Comparison of ENCODE assay signal across 8 cellular contexts in genomic region chr17:75270218-75270965, GRCh38. TPM values are rescaled to one million over a fixed set of nuclear protein-coding genes. Genes with fewer than 3 reads are reported as not detected.
DNase-seq lines count a peak whose midpoint lies in the region; ATAC-seq and TF ChIP-seq lines count a peak whose summit lies in the region.

No MANE protein-coding gene starts in this region.

- intact Hi-C loops in CD4-positive, alpha-beta T cell (cut with DNase I, micrococcal nuclease): loop anchor here (1.0 to 5.0 kb wide), 3 partner anchors 9 to 397 kb away; partner anchors contain the start of genes GGA3 (in 1 of the 2), MRPS7 (in 1 of the 2), RECQL5 (in 1 of the 2) and SAP30BP (in 1 of the 2)

- H3K27ac ChIP-seq in CD4-positive, alpha-beta T cell (ENCODE audit: low read depth, low read length): peak overlapping the region; percentile 88
- H3K27ac ChIP-seq in muscle layer of colon (ENCODE audit: low read depth, low read length): peak overlapping the region; percentile 90

- peak overlapping the region; percentile 76 for H3K9ac ChIP-seq in muscle layer of colon (ENCODE audit: low read length)

- TF ChIP-seq POLR2A in GM19099 (IDR thresholded peaks at IDR 0.05; ENCODE audit: extremely low read depth, insufficient read length, low read depth): peak; percentile 26

- H3K9me3 Mint-ChIP-seq in CD4-positive, alpha-beta T cell: no peaks in the 10 kb centered on the region

- peaks cover 21% of the 10 kb centered on the region for H3K4me1 Mint-ChIP-seq in CD4-positive, alpha-beta T cell (ENCODE audit: low read depth)

- peak; percentile 12 for ATAC-seq in CD4-positive, alpha-beta T cell (ENCODE audit: poor library complexity)
- ATAC-seq in HG03342 (IDR thresholded peaks at IDR 0.05; ENCODE audit: unreplicated experiment): peak; percentile 34

- no peaks in the 10 kb centered on the region for H3K9me3 ChIP-seq in CD4-positive, alpha-beta T cell (ENCODE audit: control insufficient read depth, low read length)
- H3K9me3 ChIP-seq in muscle layer of colon (ENCODE audit: low read length): no peaks in the 10 kb centered on the region

- POLR2A ChIA-PET in CD4-positive, alpha-beta T cell (lab: Charles Lee): interaction anchor here (0.6 to 3.3 kb wide), 42 partner anchors 9 to 604 kb away, joined by 3 to 181 read pairs (median 4); partner anchors contain the start of genes ARMC7, FDXR, GGA3 and GRB2

- no peaks in the 10 kb centered on the region for H3K27me3 ChIP-seq in CD4-positive, alpha-beta T cell (ENCODE audit: control insufficient read depth, insufficient read depth, low read length)
- H3K27me3 ChIP-seq in muscle layer of colon (ENCODE audit: control insufficient read depth in 1 of 2, insufficient read depth in 2 of 2, low read length in 2 of 2): no peaks in the 10 kb centered on the region

- peak overlapping the region; percentile 83 for H3K27ac Mint-ChIP-seq in CD4-positive, alpha-beta T cell

- peak; percentile 12 to 53 (median 27) for DNase-seq in CD4-positive, alpha-beta T cell
- DNase-seq in NOMO-1 treated with DMSO at 0.1 percent for 48 hours (lab: John Stamatoyannopoulos, UW; ENCODE audit: unreplicated experiment) (peak; percentile 70), epithelial cell of proximal tubule (ENCODE audit: low read depth) (no peak), stromal cell of bone marrow (ENCODE audit: low read depth) (peak; percentile 36)
- peak; percentile 50 for DNase-seq in activated CD8-positive, alpha-beta memory T cell treated with anti-CD3 and anti-CD28 coated beads, Interleukin-2, amount 50 U/mL, for 4 hours

- H3K36me3 Mint-ChIP-seq in CD4-positive, alpha-beta T cell (ENCODE audit: low read depth): peaks cover 29% of the 10 kb centered on the region

- H3K4me1 ChIP-seq in muscle layer of colon (ENCODE audit: insufficient read depth, low read length): peaks cover 26% of the 10 kb centered on the region

- H3K4me3 ChIP-seq in epithelial cell of proximal tubule (ENCODE audit: low read depth, low read length): peak overlapping the region; percentile 83
- peak overlapping the region; percentile 76 to 93 for H3K4me3 ChIP-seq in muscle layer of colon (ENCODE audit: low read depth in 1 of 2, low read length in 2 of 2)

- peak overlapping the region; percentile 85 for H3K4me3 Mint-ChIP-seq in CD4-positive, alpha-beta T cell

- TF ChIP-seq CTCF in CD4-positive, alpha-beta T cell (IDR thresholded peaks at IDR 0.05): no peak
- peak; percentile 52 for TF ChIP-seq CTCF in epithelial cell of proximal tubule (conservative IDR thresholded peaks at IDR 0.05; ENCODE audit: low read depth, low read length)

- no peaks in the 10 kb centered on the region for H3K27me3 Mint-ChIP-seq in CD4-positive, alpha-beta T cell

- CTCF ChIA-PET in CD4-positive, alpha-beta T cell (lab: Charles Lee): interaction anchor here (0.5 to 3.2 kb wide), 38 partner anchors 9 to 483 kb away, joined by 3 to 83 read pairs (median 5); partner anchors contain the start of genes GGA3, GRB2, MRPS7 and NUP85

- H3K36me3 ChIP-seq in muscle layer of colon (ENCODE audit: insufficient read depth, low read length): peaks cover 21% of the 10 kb centered on the region

RNA-seq across cellular contexts. Expression of gene MIF4GD, which starts 0.6 kb away (rescaled TPM):
- total RNA-seq in CD4-positive, alpha-beta T cell: 10 to 100 TPM; 29.4 to 32.4 TPM
- 19.1 and 26.5 TPM in 2 replicates for total RNA-seq in epithelial cell of proximal tubule

RNA-seq across cellular contexts. Expression of gene MRPS7, which starts 8.7 kb away (rescaled TPM):
- 10 to 100 TPM; 33.2 to 35.2 TPM for total RNA-seq in CD4-positive, alpha-beta T cell
- total RNA-seq in epithelial cell of proximal tubule: 91.2 and 95.6 TPM in 2 replicates

RNA-seq across cellular contexts. Expression of gene GGA3, which starts 9.0 kb away (rescaled TPM):
- total RNA-seq in CD4-positive, alpha-beta T cell: 10 to 100 TPM; 88.8 to 96.5 TPM
- 15.3 and 19.5 TPM in 2 replicates for total RNA-seq in epithelial cell of proximal tubule

RNA-seq across cellular contexts. Expression of gene SLC25A19, which starts 18.8 kb away (rescaled TPM):
- total RNA-seq in CD4-positive, alpha-beta T cell: 10 to 100 TPM; 11.1 to 12.0 TPM
- 10.5 and 25.7 TPM in 2 replicates for total RNA-seq in epithelial cell of proximal tubule
